Comparison of ENCODE assay signal across 1 cellular context in genomic region chr2:69893684-69894481, GRCh38.
TF ChIP-seq lines count a peak whose summit lies in the region.

A gene with protein sequence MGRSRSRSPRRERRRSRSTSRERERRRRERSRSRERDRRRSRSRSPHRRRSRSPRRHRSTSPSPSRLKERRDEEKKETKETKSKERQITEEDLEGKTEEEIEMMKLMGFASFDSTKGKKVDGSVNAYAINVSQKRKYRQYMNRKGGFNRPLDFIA (plus strand): TSS chr2:69893956. CDS start chr2:69893985, 29 bp downstream.

TF ChIP-seq in GM12878, 131 proteins besides CTCF, POLR2A, EP300 and RAD21 (continued from another document):
- TF ChIP-seq, protein P1, sequence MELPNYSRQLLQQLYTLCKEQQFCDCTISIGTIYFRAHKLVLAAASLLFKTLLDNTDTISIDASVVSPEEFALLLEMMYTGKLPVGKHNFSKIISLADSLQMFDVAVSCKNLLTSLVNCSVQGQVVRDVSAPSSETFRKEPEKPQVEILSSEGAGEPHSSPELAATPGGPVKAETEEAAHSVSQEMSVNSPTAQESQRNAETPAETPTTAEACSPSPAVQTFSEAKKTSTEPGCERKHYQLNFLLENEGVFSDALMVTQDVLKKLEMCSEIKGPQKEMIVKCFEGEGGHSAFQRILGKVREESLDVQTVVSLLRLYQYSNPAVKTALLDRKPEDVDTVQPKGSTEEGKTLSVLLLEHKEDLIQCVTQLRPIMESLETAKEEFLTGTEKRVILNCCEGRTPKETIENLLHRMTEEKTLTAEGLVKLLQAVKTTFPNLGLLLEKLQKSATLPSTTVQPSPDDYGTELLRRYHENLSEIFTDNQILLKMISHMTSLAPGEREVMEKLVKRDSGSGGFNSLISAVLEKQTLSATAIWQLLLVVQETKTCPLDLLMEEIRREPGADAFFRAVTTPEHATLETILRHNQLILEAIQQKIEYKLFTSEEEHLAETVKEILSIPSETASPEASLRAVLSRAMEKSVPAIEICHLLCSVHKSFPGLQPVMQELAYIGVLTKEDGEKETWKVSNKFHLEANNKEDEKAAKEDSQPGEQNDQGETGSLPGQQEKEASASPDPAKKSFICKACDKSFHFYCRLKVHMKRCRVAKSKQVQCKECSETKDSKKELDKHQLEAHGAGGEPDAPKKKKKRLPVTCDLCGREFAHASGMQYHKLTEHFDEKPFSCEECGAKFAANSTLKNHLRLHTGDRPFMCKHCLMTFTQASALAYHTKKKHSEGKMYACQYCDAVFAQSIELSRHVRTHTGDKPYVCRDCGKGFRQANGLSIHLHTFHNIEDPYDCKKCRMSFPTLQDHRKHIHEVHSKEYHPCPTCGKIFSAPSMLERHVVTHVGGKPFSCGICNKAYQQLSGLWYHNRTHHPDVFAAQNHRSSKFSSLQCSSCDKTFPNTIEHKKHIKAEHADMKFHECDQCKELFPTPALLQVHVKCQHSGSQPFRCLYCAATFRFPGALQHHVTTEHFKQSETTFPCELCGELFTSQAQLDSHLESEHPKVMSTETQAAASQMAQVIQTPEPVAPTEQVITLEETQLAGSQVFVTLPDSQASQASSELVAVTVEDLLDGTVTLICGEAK (IDR thresholded peaks at IDR 0.05; ENCODE audit: borderline replicate concordance), result peak; percentile 98
- TF ChIP-seq TAF1 (IDR thresholded peaks at IDR 0.05; ENCODE audit: borderline replicate concordance, low read depth, low read length) (peak; percentile 100), CBX3 (IDR thresholded peaks at IDR 0.05; ENCODE audit: borderline replicate concordance, low read depth) (no peak), FOXM1 (IDR thresholded peaks at IDR 0.05; ENCODE audit: low read depth, low read length) (0 out of 2 replicates have a peak, but pooled peaks have one; percentile 27), JUND (IDR thresholded peaks at IDR 0.05; ENCODE audit: low read depth, low read length) (no peak), CBFB (IDR thresholded peaks at IDR 0.05; ENCODE audit: low read depth) (peak; percentile 60; the same call in 1 of the 2 replicates), LARP7 (IDR thresholded peaks at IDR 0.05) (peak; percentile 42; the same call in 1 of the 2 replicates), FOS (IDR thresholded peaks at IDR 0.05; ENCODE audit: borderline replicate concordance, extremely low read depth, insufficient read length) (no peak), ZZZ3 (IDR thresholded peaks at IDR 0.05; ENCODE audit: control insufficient read depth, insufficient read length, low read depth) (peak; percentile 66), SP1 (IDR thresholded peaks at IDR 0.05; ENCODE audit: low read depth, low read length) (peak; percentile 68), EGR1 (IDR thresholded peaks at IDR 0.05; ENCODE audit: borderline replicate concordance in 1 of 2, low read depth in 2 of 2, low read length in 2 of 2) (peak; percentile 26 to 68), RUNX3 (IDR thresholded peaks at IDR 0.05; ENCODE audit: low read length) (peak; percentile 73), YY1 (IDR thresholded peaks at IDR 0.05; ENCODE audit: low read depth, low read length) (peak; percentile 85), NFIC (IDR thresholded peaks at IDR 0.05; ENCODE audit: low read depth, low read length) (0 out of 2 replicates have a peak, but pooled peaks have one; percentile 19), EED (IDR thresholded peaks at IDR 0.05; ENCODE audit: low read depth) (no peak), CHD1 (IDR thresholded peaks at IDR 0.05; ENCODE audit: low read depth, low read length) (peak; percentile 76; the same call in 1 of the 2 replicates), SUPT20H (IDR thresholded peaks at IDR 0.05; ENCODE audit: borderline replicate concordance, control insufficient read depth, low read depth, low read length) (no peak), JUNB (IDR thresholded peaks at IDR 0.05) (peak; percentile 39; the same call in 1 of the 2 replicates), ZBED1 (IDR thresholded peaks at IDR 0.05; ENCODE audit: borderline replicate concordance) (0 out of 2 replicates have a peak, but pooled peaks have one; percentile 35), ATF7 (IDR thresholded peaks at IDR 0.05; ENCODE audit: low read depth) (peak; percentile 63), NRF1 (conservative IDR thresholded peaks at IDR 0.05; ENCODE audit: low read depth, low read length) (no peak), E2F8 (IDR thresholded peaks at IDR 0.05; ENCODE audit: low read depth, partially characterized antibody) (peak; percentile 88), ESRRA (IDR thresholded peaks at IDR 0.05; ENCODE audit: low read length) (no peak; the same call in 1 of the 2 replicates), MTA2 (IDR thresholded peaks at IDR 0.05; ENCODE audit: low read depth) (peak; percentile 30; the same call in 1 of the 2 replicates), ZNF207 (IDR thresholded peaks at IDR 0.05; ENCODE audit: borderline replicate concordance) (peak; percentile 54; the same call in 1 of the 2 replicates), GABPA (IDR thresholded peaks at IDR 0.05; ENCODE audit: low read depth) (peak; percentile 99)
- TF ChIP-seq, protein P2, sequence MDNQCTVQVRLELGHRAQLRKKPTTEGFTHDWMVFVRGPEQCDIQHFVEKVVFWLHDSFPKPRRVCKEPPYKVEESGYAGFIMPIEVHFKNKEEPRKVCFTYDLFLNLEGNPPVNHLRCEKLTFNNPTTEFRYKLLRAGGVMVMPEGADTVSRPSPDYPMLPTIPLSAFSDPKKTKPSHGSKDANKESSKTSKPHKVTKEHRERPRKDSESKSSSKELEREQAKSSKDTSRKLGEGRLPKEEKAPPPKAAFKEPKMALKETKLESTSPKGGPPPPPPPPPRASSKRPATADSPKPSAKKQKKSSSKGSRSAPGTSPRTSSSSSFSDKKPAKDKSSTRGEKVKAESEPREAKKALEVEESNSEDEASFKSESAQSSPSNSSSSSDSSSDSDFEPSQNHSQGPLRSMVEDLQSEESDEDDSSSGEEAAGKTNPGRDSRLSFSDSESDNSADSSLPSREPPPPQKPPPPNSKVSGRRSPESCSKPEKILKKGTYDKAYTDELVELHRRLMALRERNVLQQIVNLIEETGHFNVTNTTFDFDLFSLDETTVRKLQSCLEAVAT (IDR thresholded peaks at IDR 0.05), result peak; percentile 83
- TF ChIP-seq, protein P3, sequence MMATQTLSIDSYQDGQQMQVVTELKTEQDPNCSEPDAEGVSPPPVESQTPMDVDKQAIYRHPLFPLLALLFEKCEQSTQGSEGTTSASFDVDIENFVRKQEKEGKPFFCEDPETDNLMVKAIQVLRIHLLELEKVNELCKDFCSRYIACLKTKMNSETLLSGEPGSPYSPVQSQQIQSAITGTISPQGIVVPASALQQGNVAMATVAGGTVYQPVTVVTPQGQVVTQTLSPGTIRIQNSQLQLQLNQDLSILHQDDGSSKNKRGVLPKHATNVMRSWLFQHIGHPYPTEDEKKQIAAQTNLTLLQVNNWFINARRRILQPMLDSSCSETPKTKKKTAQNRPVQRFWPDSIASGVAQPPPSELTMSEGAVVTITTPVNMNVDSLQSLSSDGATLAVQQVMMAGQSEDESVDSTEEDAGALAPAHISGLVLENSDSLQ (IDR thresholded peaks at IDR 0.05), result peak; percentile 26; the same call in 1 of the 2 replicates
